Comparison of ENCODE assay signal across 8 cellular contexts in genomic region chr4:183407128-183407585, GRCh38. TPM values are rescaled to one million over a fixed set of nuclear protein-coding genes. Genes with fewer than 3 reads are reported as not detected.
DNase-seq lines count a peak whose midpoint lies in the region; TF ChIP-seq lines count a peak whose summit lies in the region.

No MANE protein-coding gene starts in this region.

- no peaks in the 10 kb centered on the region for H3K27me3 Mint-ChIP-seq in neural crest cell (ENCODE audit: low read depth)

- peak overlapping the region; percentile 76 for H3K4me3 Mint-ChIP-seq in neural crest cell

- H3K27me3 ChIP-seq in GM23248 (replicated peaks; ENCODE audit: insufficient read depth) = no peaks in the 10 kb centered on the region

- 1 to 3% methylated on average over 30 to 32 of the region's 32 CpGs for WGBS in GM23248 (ENCODE audit: low coverage in 1 of 2, low lambda C conversion rate in 2 of 2, missing lambda C conversion rate in 2 of 2), 2 experiments

- no peaks in the 10 kb centered on the region for H3K36me3 Mint-ChIP-seq in neural crest cell (ENCODE audit: low read depth)

- H3K27ac Mint-ChIP-seq in neural crest cell (ENCODE audit: unreplicated experiment) = peak overlapping the region; percentile 99

- peak overlapping the region; percentile 76 for H3K4me3 ChIP-seq in GM23248
- peak overlapping the region; percentile 57 to 72 for H3K4me3 ChIP-seq in foreskin fibroblast (ENCODE audit: low read depth in 1 of 2, low read length in 2 of 2)

- no peaks in the 10 kb centered on the region for H3K9me3 ChIP-seq in GM23248 (ENCODE audit: low read depth)

- H3K79me2 ChIP-seq in GM23248 (ENCODE audit: insufficient read depth) = no peaks in the 10 kb centered on the region

- DNase-seq in EH (ENCODE audit: low read depth) = peak; percentile 74
- peak; percentile 82 for DNase-seq in GM23248
- DNase-seq in Kasumi-1 (lab: John Stamatoyannopoulos, UW) = peak; percentile 70 to 81
- DNase-seq in RPMI8226 = peak; percentile 72
- peak; percentile 84 for DNase-seq in activated effector memory CD4-positive, alpha-beta T cell treated with Interleukin-2 at 50 U/mL for 16 hours
- peak; percentile 50 to 89 for DNase-seq in foreskin fibroblast
- DNase-seq in neural crest cell (ENCODE audit: low read depth, low spot score) = peak; percentile 100
- peak; percentile 36 for DNase-seq in stromal cell of bone marrow (ENCODE audit: low read depth)

- H3K27ac ChIP-seq in GM23248 = no peak overlapping the region

- H3K4me2 ChIP-seq in GM23248 (ENCODE audit: unreplicated experiment) = peak overlapping the region; percentile 75

- no peaks in the 10 kb centered on the region for H3K9me2 ChIP-seq in GM23248 (ENCODE audit: insufficient read depth)

- peak overlapping the region; percentile 84 for H2AFZ ChIP-seq in GM23248

- no peaks in the 10 kb centered on the region for H4K20me1 ChIP-seq in GM23248 (ENCODE audit: insufficient read depth)

- TF ChIP-seq CTCF in foreskin fibroblast (IDR thresholded peaks at IDR 0.05; ENCODE audit: low read depth, low read length) (peak; percentile 88), neural crest cell (conservative IDR thresholded peaks at IDR 0.05) (peak; percentile 96)

- peaks cover 10% of the 10 kb centered on the region for H3K4me1 ChIP-seq in GM23248 (ENCODE audit: insufficient read depth)

- H3F3A ChIP-seq in GM23248 (ENCODE audit: insufficient read depth) = no peaks in the 10 kb centered on the region

- H3K36me3 ChIP-seq in GM23248 (ENCODE audit: low read depth) = no peaks in the 10 kb centered on the region

- in situ Hi-C loops in GM23248 (cut with MboI) = loop anchor here (10.0 kb wide), 1 partner anchor 132 kb away; no protein-coding TSS in a partner anchor

- H3K9ac ChIP-seq in GM23248 = peak overlapping the region; percentile 71

- peaks cover 31% of the 10 kb centered on the region for H3K4me1 Mint-ChIP-seq in neural crest cell

- no peaks in the 10 kb centered on the region for H3K9me3 Mint-ChIP-seq in neural crest cell

RNA-seq across cellular contexts. Expression of gene CDKN2AIP, which starts 37.3 kb away (rescaled TPM):
- 18.7 and 20.4 TPM in 2 replicates for total RNA-seq in GM23248 (2014; rRNA removed; shearing (Covaris generic))
- 14.6 and 16.7 TPM in 2 replicates for polyA plus RNA-seq in GM23248 (2016; fragmentation: Nextera tagmentation; extraction: Ambion mirVana)
- 23.8 and 27.7 TPM in 2 replicates for total RNA-seq in neural crest cell

Comparison
In these comparisons a context has a peak if more than half of its experiments do, and no peak if none do; other contexts are left out.
1. DNase-seq: peak in every context shown above with its lines; median percentile 100 in neural crest cell; 84 in activated effector memory CD4-positive, alpha-beta T cell treated with Interleukin-2 at 50 U/mL for 16 hours; 82 in GM23248; 76 in Kasumi-1; 74 in EH; 72 in RPMI8226; 70 in foreskin fibroblast; 36 in stromal cell of bone marrow.